Comparison of ENCODE assay signal across 8 cellular contexts in genomic region chr11:66676279-66676919, GRCh38. TPM values are rescaled to one million over a fixed set of nuclear protein-coding genes. Genes with fewer than 3 reads are reported as not detected.
A peak's percentile ranks its signal among the peaks of the same experiment; 100 is the strongest.
DNase-seq lines count a peak whose midpoint lies in the region; ATAC-seq and TF ChIP-seq lines count a peak whose summit lies in the region.

No MANE protein-coding gene starts in this region.

- H3K36me3 Mint-ChIP-seq in MCF 10A (ENCODE audit: insufficient read depth, unreplicated experiment), result peaks cover 31% of the 10 kb centered on the region
- H3K36me3 Mint-ChIP-seq in natural killer cell treated with Interleukin-12 subunit alpha and Interleukin-12 subunit beta and Interleukin-15 and Interleukin-18, amount 100 ng/mL, for 72 hours, result peaks cover 6% of the 10 kb centered on the region

- DNase-seq in LNCaP clone FGC (ENCODE audit: low read depth) (no peak), MCF 10A (ENCODE audit: unreplicated experiment) (no peak), HT-29 (ENCODE audit: low spot score) (no peak), AG20443 (ENCODE audit: low spot score) (no peak)
- DNase-seq in natural killer cell treated with Interleukin-12 subunit alpha and Interleukin-12 subunit beta and Interleukin-15 and Interleukin-18, amount 100 ng/mL, for 72 hours (ENCODE audit: low spot score), result no peak
- DNase-seq in stimulated activated CD4-positive, alpha-beta T cell treated with anti-CD3 and anti-CD28 coated beads, Interleukin-12 subunit alpha, Interleukin-12 subunit beta, amount 100 ng/mL, for 4 hours, result no peak

- intact Hi-C loops in MCF 10A (cut with micrococcal nuclease), result loop anchor here (5.0 kb wide), 1 partner anchor 244 kb away; no protein-coding TSS in a partner anchor

- CTCF ChIA-PET in MCF 10A (lab: Yijun Ruan, JAX), result interaction anchor here (0.7 to 4.1 kb wide), 4 partner anchors 98 to 290 kb away, joined by 3 to 51 read pairs (median 13); no protein-coding TSS in a partner anchor

- ATAC-seq in natural killer cell treated with Interleukin-12 subunit alpha and Interleukin-12 subunit beta and Interleukin-15 and Interleukin-18, amount 100 ng/mL, for 72 hours, result no peak
- no peak for ATAC-seq in GM21723 (IDR thresholded peaks at IDR 0.05; ENCODE audit: unreplicated experiment)

- H3K9me3 Mint-ChIP-seq in MCF 10A (ENCODE audit: unreplicated experiment), result no peaks in the 10 kb centered on the region
- no peaks in the 10 kb centered on the region for H3K9me3 Mint-ChIP-seq in natural killer cell treated with Interleukin-12 subunit alpha and Interleukin-12 subunit beta and Interleukin-15 and Interleukin-18, amount 100 ng/mL, for 72 hours

- H3K27ac Mint-ChIP-seq in MCF 10A (ENCODE audit: low read depth, unreplicated experiment), result peak overlapping the region; percentile 98
- H3K27ac Mint-ChIP-seq in natural killer cell treated with Interleukin-12 subunit alpha and Interleukin-12 subunit beta and Interleukin-15 and Interleukin-18, amount 100 ng/mL, for 72 hours, result peak overlapping the region; percentile 90 to 94

- TSS peak; percentile 38 for BruUV-seq in MCF 10A (replicated peaks; lab: Mats Ljungman, UMichigan)

- peak overlapping the region; percentile 86; the same call in 1 of the 2 replicates for H3K27ac ChIP-seq in C4-2B

- TF ChIP-seq CTCF in C4-2B (conservative IDR thresholded peaks at IDR 0.05) (no peak), LNCaP clone FGC (IDR thresholded peaks at IDR 0.05; ENCODE audit: control insufficient read depth, extremely low read depth, insufficient read depth) (no peak), MCF 10A (IDR thresholded peaks at IDR 0.05; ENCODE audit: unreplicated experiment) (no peak)

- H3K4me3 ChIP-seq in LNCaP clone FGC (ENCODE audit: low read depth, low read length), result peak overlapping the region; percentile 74

- H3K4me1 Mint-ChIP-seq in MCF 10A (ENCODE audit: insufficient read depth, unreplicated experiment), result peaks cover 18% of the 10 kb centered on the region
- H3K4me1 Mint-ChIP-seq in natural killer cell treated with Interleukin-12 subunit alpha and Interleukin-12 subunit beta and Interleukin-15 and Interleukin-18, amount 100 ng/mL, for 72 hours (ENCODE audit: low read depth in 2 of 2), result peaks cover 29 to 37% of the 10 kb centered on the region in 2 donors

- H3K4me3 Mint-ChIP-seq in MCF 10A (ENCODE audit: unreplicated experiment), result peak overlapping the region; percentile 89
- peak overlapping the region; percentile 97 for H3K4me3 Mint-ChIP-seq in natural killer cell treated with Interleukin-12 subunit alpha and Interleukin-12 subunit beta and Interleukin-15 and Interleukin-18, amount 100 ng/mL, for 72 hours

- H3K27me3 Mint-ChIP-seq in MCF 10A (ENCODE audit: insufficient read depth, unreplicated experiment), result no peaks in the 10 kb centered on the region
- H3K27me3 Mint-ChIP-seq in natural killer cell treated with Interleukin-12 subunit alpha and Interleukin-12 subunit beta and Interleukin-15 and Interleukin-18, amount 100 ng/mL, for 72 hours, result no peaks in the 10 kb centered on the region

- POLR2A ChIA-PET in MCF 10A (lab: Yijun Ruan, JAX), result interaction anchor here (0.5 to 3.6 kb wide), 11 partner anchors 9 to 255 kb away, joined by 3 to 34 read pairs (median 5); partner anchors contain the start of genes CTSF, RBM14, RBM4 and ZDHHC24

RNA-seq across cellular contexts. Expression of gene RBM4B, which starts 1.3 kb away (rescaled TPM):
- 9.5 and 13.5 TPM in 2 replicates for total RNA-seq in MCF 10A (2022)
- total RNA-seq in natural killer cell treated with Interleukin-12 subunit alpha and Interleukin-12 subunit beta and Interleukin-15 and Interleukin-18, amount 100 ng/mL, for 72 hours, result 10 to 100 TPM; 14.8 to 16.7 TPM
- 22.5 and 24.5 TPM in 2 replicates for total RNA-seq in HT-29 (2014; rRNA removed; shearing (Covaris generic))

RNA-seq across cellular contexts. Expression of gene RBM4, which starts 37.9 kb away (rescaled TPM):
- 171 and 172 TPM in 2 replicates for total RNA-seq in MCF 10A (2022)
- 100 to 1,000 TPM; 142 to 162 TPM for total RNA-seq in natural killer cell treated with Interleukin-12 subunit alpha and Interleukin-12 subunit beta and Interleukin-15 and Interleukin-18, amount 100 ng/mL, for 72 hours
- total RNA-seq in HT-29 (2014; rRNA removed; shearing (Covaris generic)), result 93.9 and 102 TPM in 2 replicates

RNA-seq across cellular contexts. Expression of gene SPTBN2, which starts 52.6 kb away (rescaled TPM):
- 46.9 and 47.2 TPM in 2 replicates for total RNA-seq in MCF 10A (2022)
- under 1 TPM in 1 of 2 donors, not detected in 1; 0.93 TPM for total RNA-seq in natural killer cell treated with Interleukin-12 subunit alpha and Interleukin-12 subunit beta and Interleukin-15 and Interleukin-18, amount 100 ng/mL, for 72 hours
- total RNA-seq in HT-29 (2014; rRNA removed; shearing (Covaris generic)), result 28.4 and 30.9 TPM in 2 replicates

RNA-seq across cellular contexts. Expression of gene RBM14, which starts 60.0 kb away (rescaled TPM):
- 78.1 and 88.3 TPM in 2 replicates for total RNA-seq in MCF 10A (2022)
- 100 to 1,000 TPM; 122 to 201 TPM for total RNA-seq in natural killer cell treated with Interleukin-12 subunit alpha and Interleukin-12 subunit beta and Interleukin-15 and Interleukin-18, amount 100 ng/mL, for 72 hours
- total RNA-seq in HT-29 (2014; rRNA removed; shearing (Covaris generic)), result 94.0 and 95.6 TPM in 2 replicates

Comparison
In these comparisons a context has a peak if more than half of its experiments do, and no peak if none do; other contexts are left out.
1. RNA of gene SPTBN2, which starts 52.6 kb away (total RNA-seq): 46.9 to 47.2 TPM in MCF 10A and 28.4 to 30.9 TPM in HT-29; 0.93 TPM in natural killer cell treated with Interleukin-12 subunit alpha and Interleukin-12 subunit beta and Interleukin-15 and Interleukin-18, amount 100 ng/mL, for 72 hours; every median in the first group is over 10 times any median in the second.